8 cellular contexts compared by ENCODE assay signal in the genomic region with DNA sequence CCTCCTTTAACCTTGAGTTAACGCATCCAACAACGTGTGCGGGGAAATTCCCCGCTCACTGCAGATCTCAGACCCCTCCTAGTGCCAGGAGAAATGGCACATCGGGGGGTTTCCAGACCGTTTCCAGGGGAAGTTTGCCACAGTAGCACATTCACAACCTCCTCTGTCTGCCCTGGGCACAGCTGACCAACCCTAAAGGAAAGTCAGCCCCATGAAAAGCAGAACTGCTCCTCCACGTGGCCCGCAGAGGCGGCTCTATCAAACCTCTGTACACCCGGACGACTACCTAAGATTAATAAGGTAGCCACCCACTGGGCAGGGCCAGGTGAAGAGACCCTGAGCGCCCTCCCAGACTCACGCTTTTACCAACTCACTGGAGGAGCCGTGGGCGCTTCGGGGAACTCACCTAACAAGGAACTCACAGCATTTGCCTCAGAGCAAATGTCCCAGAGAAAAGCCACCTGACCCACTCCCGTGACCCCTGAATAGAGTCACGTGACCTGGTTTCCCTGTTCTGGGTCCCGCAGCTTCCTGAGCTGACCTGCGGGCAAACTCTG. TPM values are rescaled to one million over a fixed set of nuclear protein-coding genes. Genes with fewer than 3 reads are reported as not detected.
DNase-seq lines count a peak whose midpoint lies in the region; ATAC-seq and TF ChIP-seq lines count a peak whose summit lies in the region.

No MANE protein-coding gene starts in this region.

- H3K27me3 ChIP-seq in body of pancreas (no peaks in the 10 kb centered on the region), neutrophil (no peaks in the 10 kb centered on the region), upper lobe of right lung (no peaks in the 10 kb centered on the region)

- H3K36me3 Mint-ChIP-seq in T-helper 2 cell treated with Interferon-gamma antibody and Interleukin-4, amounts not matched to agents 5 μg/mL and 100 μg/mL, for 36 hours (ENCODE audit: low read depth): peaks cover 42% of the 10 kb centered on the region

- peak overlapping the region; percentile 93 for H3K4me3 Mint-ChIP-seq in T-helper 2 cell treated with Interferon-gamma antibody and Interleukin-4, amounts not matched to agents 5 μg/mL and 100 μg/mL, for 36 hours

- H3K4me1 ChIP-seq in body of pancreas (peaks cover 5% of the 10 kb centered on the region), neutrophil (ENCODE audit: control insufficient read depth in 1 of 2, insufficient read depth in 1 of 2, low read depth in 1 of 2, low read length in 1 of 2) (peaks cover 97 to 100% of the 10 kb centered on the region in 2 experiments), upper lobe of right lung (peaks cover 55% of the 10 kb centered on the region)

- H3K27ac ChIP-seq in body of pancreas: peak overlapping the region in 2 of 4 donors; percentile 61 to 75
- peak overlapping the region; percentile 100 for H3K27ac ChIP-seq in neutrophil
- peak overlapping the region; percentile 87 for H3K27ac ChIP-seq in upper lobe of right lung

- peak in 2 of 3 donors; percentile 15 to 29 for TF ChIP-seq POLR2A in body of pancreas (IDR thresholded peaks at IDR 0.05)

- H3K36me3 ChIP-seq in body of pancreas (replicated peaks in 1 of 2; ENCODE audit: insufficient read depth in 1 of 2, low read depth in 2 of 2) (no peaks in the 10 kb centered on the region), neutrophil (peaks cover 70% of the 10 kb centered on the region), upper lobe of right lung (no peaks in the 10 kb centered on the region)

- H3K9me3 Mint-ChIP-seq in T-helper 2 cell treated with Interferon-gamma antibody and Interleukin-4, amounts not matched to agents 5 μg/mL and 100 μg/mL, for 36 hours: no peaks in the 10 kb centered on the region

- no peak for TF ChIP-seq CTCF in body of pancreas (IDR thresholded peaks at IDR 0.05)
- peak; percentile 19 for TF ChIP-seq CTCF in neutrophil (IDR thresholded peaks at IDR 0.05)
- no peak for TF ChIP-seq CTCF in upper lobe of right lung (IDR thresholded peaks at IDR 0.05)

- intact Hi-C loops in body of pancreas (cut with DNase I): no loop called here
- intact Hi-C loops in upper lobe of right lung (cut with DNase I): no loop called here

- DNase-seq in T-helper 2 cell treated with Interferon-gamma antibody and Interleukin-4, amounts not matched to agents 5 μg/mL and 100 μg/mL, for 36 hours (ENCODE audit: low spot score): peak; percentile 60
- DNase-seq in body of pancreas (peak in 2 of 4 donors; percentile 12 to 52), upper lobe of right lung (peak; percentile 73), NCI-H187 (lab: John Stamatoyannopoulos, UW) (no peak), H4 (ENCODE audit: low spot score) (no peak)

- H3K27me3 Mint-ChIP-seq in T-helper 2 cell treated with Interferon-gamma antibody and Interleukin-4, amounts not matched to agents 5 μg/mL and 100 μg/mL, for 36 hours (ENCODE audit: low read depth): no peaks in the 10 kb centered on the region

- ATAC-seq in GM18861 (IDR thresholded peaks at IDR 0.05; ENCODE audit: unreplicated experiment) (peak; percentile 41), HG02970 (IDR thresholded peaks at IDR 0.05; ENCODE audit: low FRiP score, unreplicated experiment) (peak; percentile 53), body of pancreas (no peak), upper lobe of right lung (peak; percentile 71)

- WGBS in body of pancreas, 2 donors: 36% methylated on average over 20 of the region's 20 CpGs

- H3K27ac Mint-ChIP-seq in T-helper 2 cell treated with Interferon-gamma antibody and Interleukin-4, amounts not matched to agents 5 μg/mL and 100 μg/mL, for 36 hours: peak overlapping the region; percentile 99

- H3K9me3 ChIP-seq in body of pancreas (no peaks in the 10 kb centered on the region), neutrophil (no peaks in the 10 kb centered on the region), upper lobe of right lung (no peaks in the 10 kb centered on the region)

- H3K4me3 ChIP-seq in body of pancreas (no peak overlapping the region), neutrophil (ENCODE audit: low read depth in 1 of 2, low read length in 1 of 2) (peak overlapping the region; percentile 65 to 80), upper lobe of right lung (peak overlapping the region; percentile 32)

- H3K4me1 Mint-ChIP-seq in T-helper 2 cell treated with Interferon-gamma antibody and Interleukin-4, amounts not matched to agents 5 μg/mL and 100 μg/mL, for 36 hours (ENCODE audit: low read depth): peaks cover 60% of the 10 kb centered on the region

RNA-seq across cellular contexts. Expression of a gene that starts 8.6 kb away (rescaled TPM):
- total RNA-seq in body of pancreas (1 to 10 TPM; 2.6 to 5.7 TPM), upper lobe of right lung (35.3 TPM)
- total RNA-seq in H4 (2014; rRNA removed; shearing (Covaris generic)): 3.7 and 4.1 TPM in 2 replicates

Comparison
In these comparisons a context has a peak if more than half of its experiments do, and no peak if none do; other contexts are left out.
1. DNase-seq: peak in T-helper 2 cell treated with Interferon-gamma antibody and Interleukin-4, amounts not matched to agents 5 μg/mL and 100 μg/mL, for 36 hours (single experiment) and upper lobe of right lung (single experiment); none in NCI-H187 (0 of 2) and H4 (single experiment).
2. H3K4me3 ChIP-seq: peak in neutrophil (2 of 2) and upper lobe of right lung (single experiment); none in body of pancreas (0 of 2).